In genomic region chr9:134325813-134326753, GRCh38 we compare ENCODE assay signal across 8 cellular contexts. TPM values are rescaled to one million over a fixed set of nuclear protein-coding genes. Genes with fewer than 3 reads are reported as not detected.
DNase-seq lines count a peak whose midpoint lies in the region; ATAC-seq and TF ChIP-seq lines count a peak whose summit lies in the region.

RXRA (plus strand) TSS chr9:134326455; CDS start chr9:134326632, 177 bp downstream.

- no peaks in the 10 kb centered on the region for H3K9me3 ChIP-seq in PC-3 (ENCODE audit: low read length)

- BruUV-seq in PC-3 (replicated peaks; lab: Mats Ljungman, UMichigan), result no TSS peak

- ATAC-seq in PC-3 (peak; percentile 54), naive B cell (ENCODE audit: low read depth in 2 of 2) (peak; percentile 69 to 73), GM21360 (IDR thresholded peaks at IDR 0.05; ENCODE audit: unreplicated experiment) (no peak)
- peak; percentile 15 for ATAC-seq in stimulated activated naive CD8-positive, alpha-beta T cell treated with anti-CD3 and anti-CD28 coated beads, Interleukin-15, Interleukin-2, amounts not matched to agents 100 U/mL and 50 U/mL, for 24 hours

- no peak for TF ChIP-seq CTCF in C4-2B (conservative IDR thresholded peaks at IDR 0.05)
- peak; percentile 36 for TF ChIP-seq CTCF in HFFc6 (IDR thresholded peaks at IDR 0.05)
- no peak for TF ChIP-seq CTCF in PC-3 (conservative IDR thresholded peaks at IDR 0.05; ENCODE audit: low read depth, low read length)
- no peak for TF ChIP-seq CTCF in fibroblast of mammary gland (conservative IDR thresholded peaks at IDR 0.05; ENCODE audit: control insufficient read depth, insufficient read depth, low read depth, low read length)

- H3K36me3 ChIP-seq in PC-3 (ENCODE audit: low read depth, low read length), result no peaks in the 10 kb centered on the region

- H3K9me2 ChIP-seq in PC-3 (replicated peaks; ENCODE audit: low read length), result no peaks in the 10 kb centered on the region

- peak within 1 kb of the TSS; percentile 77 for H3K27ac Mint-ChIP-seq in HFFc6
- peak within 1 kb of the TSS in 3 of 6 donors; percentile 62 to 89 (median 70) for H3K27ac Mint-ChIP-seq in naive B cell

- H3K9me3 Mint-ChIP-seq in HFFc6 (no peaks in the 10 kb centered on the region), naive B cell (no peaks in the 10 kb centered on the region)

- POLR2A ChIA-PET in PC-3 (lab: Charles Lee; ENCODE audit: unreplicated experiment), result interaction anchor here (0.6 kb wide), 2 partner anchors 35 to 99 kb away, joined by 5 to 6 read pairs; no protein-coding TSS in a partner anchor

- peak within 1 kb of the TSS; percentile 89 for H3K4me3 Mint-ChIP-seq in HFFc6
- H3K4me3 Mint-ChIP-seq in naive B cell, result peak within 1 kb of the TSS; percentile 76 to 92 (median 83)

- peak within 1 kb of the TSS; percentile 81 for H2AFZ ChIP-seq in PC-3 (ENCODE audit: low read length)

- H3K27ac ChIP-seq in C4-2B (peak within 1 kb of the TSS; percentile 91), PC-3 (ENCODE audit: low read length) (peak within 1 kb of the TSS; percentile 20; the same call in 1 of the 2 replicates)

- intact Hi-C loops in PC-3 (cut with micrococcal nuclease), result loop anchor here (10.0 kb wide), 1 partner anchor 89 kb away; no protein-coding TSS in a partner anchor

- peak within 1 kb of the TSS; percentile 72 for H3K9ac ChIP-seq in PC-3 (ENCODE audit: low read length)

- H3K27me3 Mint-ChIP-seq in HFFc6 (ENCODE audit: insufficient read depth), result peaks cover 3% of the 10 kb centered on the region
- H3K27me3 Mint-ChIP-seq in naive B cell, result peaks cover 0 to 17% (median 0%) of the 10 kb centered on the region in 3 donors

- H3K27me3 ChIP-seq in PC-3 (ENCODE audit: low read length), result no peaks in the 10 kb centered on the region

- no peaks in the 10 kb centered on the region for H3F3A ChIP-seq in PC-3 (ENCODE audit: low read length, unreplicated experiment)

- peak within 1 kb of the TSS; percentile 98 for H3K4me2 ChIP-seq in PC-3 (ENCODE audit: low read length)

- peak within 1 kb of the TSS; percentile 86 for H3K4me3 ChIP-seq in PC-3 (ENCODE audit: low read length)
- H3K4me3 ChIP-seq in fibroblast of mammary gland (ENCODE audit: control insufficient read depth, low read depth, low read length), result peak within 1 kb of the TSS; percentile 64

- CTCF ChIA-PET in PC-3 (lab: Charles Lee), result no interaction called here

- peaks cover 43% of the 10 kb centered on the region for H3K79me2 ChIP-seq in PC-3 (ENCODE audit: low read length)

- H3K36me3 Mint-ChIP-seq in HFFc6 (ENCODE audit: low read depth), result no peaks in the 10 kb centered on the region
- no peaks in the 10 kb centered on the region for H3K36me3 Mint-ChIP-seq in naive B cell

- peak; percentile 77 for DNase-seq in HFFc6
- peak; percentile 65 for DNase-seq in PC-3
- peak; percentile 60 for DNase-seq in activated T-helper 9 cell treated with anti-CD3 and anti-CD28 coated beads, Interleukin-2, amount 50 U/mL, for 16 hours (ENCODE audit: low read depth)
- DNase-seq in fibroblast of mammary gland (ENCODE audit: low read depth), result peak; percentile 72
- peak; percentile 60 for DNase-seq in naive B cell
- peak; percentile 54 for DNase-seq in stimulated activated naive CD8-positive, alpha-beta T cell treated with anti-CD3 and anti-CD28 coated beads, Interleukin-15, Interleukin-2, amounts not matched to agents 100 U/mL and 50 U/mL, for 24 hours

- H4K20me1 ChIP-seq in PC-3 (ENCODE audit: low read length), result peaks cover 6% of the 10 kb centered on the region; the same call in 1 of the 2 replicates

- H3K4me1 ChIP-seq in PC-3 (ENCODE audit: insufficient read depth, low read length), result peaks cover 14% of the 10 kb centered on the region; the same call in 1 of the 2 replicates

- H3K4me1 Mint-ChIP-seq in HFFc6 (ENCODE audit: low read depth) (peaks cover 46% of the 10 kb centered on the region), naive B cell (peaks cover 7 to 20% (median 18%) of the 10 kb centered on the region in 3 donors)

RNA-seq across cellular contexts. Expression of gene RXRA, which starts in this region (rescaled TPM):
- total RNA-seq in HFFc6 (2021; fragmentation: NEBNext Ultra II Directional; extraction: Animal tissue kit (Norgen Biotek cat#: 25700)), result 10 to 100 TPM; 23.2 to 31.9 (median 28.0) TPM
- 17.5 and 23.3 TPM in 2 replicates for total RNA-seq in PC-3 (2014; rRNA removed)
- under 1 TPM in 5 of 6 donors, not detected in 1; 0.31 to 0.76 (median 0.50) TPM for polyA plus RNA-seq in naive B cell (ENCODE audit: low read depth in 6 of 6)

Comparison
In these comparisons a context has a peak if more than half of its experiments do, and no peak if none do; other contexts are left out.
1. Peak in DNase-seq and ATAC-seq in naive B cell; RNA of the gene not detected or under 1 TPM.